In genomic region chr11:124920870-124921609, GRCh38 we compare ENCODE assay signal across 8 cellular contexts. TPM values are rescaled to one million over a fixed set of nuclear protein-coding genes. Genes with fewer than 3 reads are reported as not detected.
DNase-seq lines count a peak whose midpoint lies in the region; ATAC-seq and TF ChIP-seq lines count a peak whose summit lies in the region.

No MANE protein-coding gene starts in this region.

- H3K36me3 Mint-ChIP-seq in CD8-positive, alpha-beta T cell = peaks cover 2% of the 10 kb centered on the region
- H3K36me3 Mint-ChIP-seq in activated CD4-positive, alpha-beta T cell treated with anti-CD3 and anti-CD28 coated beads for 36 hours (ENCODE audit: low read depth) = no peaks in the 10 kb centered on the region

- CTCF ChIA-PET in CD8-positive, alpha-beta T cell (lab: Charles Lee) = interaction anchor here (1.0 to 1.5 kb wide), 4 partner anchors 32 to 220 kb away, joined by 3 to 5 read pairs (median 4); partner anchors contain the start of gene CCDC15
- CTCF ChIA-PET in activated CD4-positive, alpha-beta T cell treated with anti-CD3 and anti-CD28 coated beads for 36 hours (lab: Charles Lee) = interaction anchor here (0.7 to 1.4 kb wide), 3 partner anchors 15 to 88 kb away, joined by 3 to 5 read pairs (median 3); partner anchors contain the start of gene HEPACAM

- intact Hi-C loops in CD8-positive, alpha-beta T cell (cut with DNase I, micrococcal nuclease) = loop anchor here (1.0 to 2.0 kb wide), 5 partner anchors 32 to 671 kb away; partner anchors contain the start of genes CCDC15 (in 1 of the 2), STT3A (in 1 of the 2) and TMEM218 (in 1 of the 2)
- intact Hi-C loops in activated CD4-positive, alpha-beta T cell treated with anti-CD3 and anti-CD28 coated beads for 36 hours (cut with DNase I, micrococcal nuclease) = loop anchor here in 1 of 2 experiments (1.0 to 2.0 kb wide), 2 partner anchors 32 to 44 kb away; no protein-coding TSS in a partner anchor

- H3K27me3 ChIP-seq in CD8-positive, alpha-beta T cell (ENCODE audit: insufficient read depth, low read length) = no peaks in the 10 kb centered on the region

- H3K27ac Mint-ChIP-seq in CD8-positive, alpha-beta T cell = peak overlapping the region; percentile 77
- H3K27ac Mint-ChIP-seq in activated CD4-positive, alpha-beta T cell treated with anti-CD3 and anti-CD28 coated beads for 36 hours = no peak overlapping the region

- no peak for TF ChIP-seq CTCF in CD8-positive, alpha-beta T cell (IDR thresholded peaks at IDR 0.05)
- TF ChIP-seq CTCF in coronary artery (IDR thresholded peaks at IDR 0.05) = no peak

- peak overlapping the region; percentile 83 for H3K4me3 Mint-ChIP-seq in CD8-positive, alpha-beta T cell
- H3K4me3 Mint-ChIP-seq in activated CD4-positive, alpha-beta T cell treated with anti-CD3 and anti-CD28 coated beads for 36 hours = no peak overlapping the region

- no peak overlapping the region for H3K27ac ChIP-seq in CD8-positive, alpha-beta T cell (ENCODE audit: low read depth, low read length)
- H3K27ac ChIP-seq in coronary artery = peak overlapping the region in 1 of 2 donors; percentile 62

- peak overlapping the region; percentile 42 for H3K4me3 ChIP-seq in CD8-positive, alpha-beta T cell (ENCODE audit: low read depth, low read length)
- H3K4me3 ChIP-seq in coronary artery = peak overlapping the region; percentile 82

- DNase-seq in CD8-positive, alpha-beta T cell = peak; percentile 53 to 91 (median 79)
- peak; percentile 88 for DNase-seq in activated CD4-positive, alpha-beta T cell treated with anti-CD3 and anti-CD28 coated beads for 36 hours
- no peak for DNase-seq in coronary artery (ENCODE audit: low spot score)
- peak; percentile 96 for DNase-seq in left kidney (ENCODE audit: low read depth, low spot score)
- peak; percentile 83 for DNase-seq in stimulated activated CD4-positive, alpha-beta T cell treated with anti-CD3 and anti-CD28 coated beads, Interleukin-4, amount 100 ng/mL, for 1 hour
- DNase-seq in KG1 (lab: John Stamatoyannopoulos, UW) = no peak
- no peak for DNase-seq in medulla oblongata (ENCODE audit: extremely low spot score)

- POLR2A ChIA-PET in CD8-positive, alpha-beta T cell (lab: Charles Lee) = interaction anchor here (0.7 to 3.4 kb wide), 7 partner anchors 22 to 298 kb away, joined by 3 to 14 read pairs (median 3); partner anchors contain the start of gene CCDC15
- POLR2A ChIA-PET in activated CD4-positive, alpha-beta T cell treated with anti-CD3 and anti-CD28 coated beads for 36 hours (lab: Charles Lee) = no interaction called here

- H3K27me3 Mint-ChIP-seq in CD8-positive, alpha-beta T cell (ENCODE audit: low read depth) = no peaks in the 10 kb centered on the region
- H3K27me3 Mint-ChIP-seq in activated CD4-positive, alpha-beta T cell treated with anti-CD3 and anti-CD28 coated beads for 36 hours = no peaks in the 10 kb centered on the region

- H3K36me3 ChIP-seq in CD8-positive, alpha-beta T cell (ENCODE audit: insufficient read depth, low read length) = no peaks in the 10 kb centered on the region

- no peaks in the 10 kb centered on the region for H3K9me3 ChIP-seq in CD8-positive, alpha-beta T cell (ENCODE audit: low read length)

- peak; percentile 87 for ATAC-seq in CD8-positive, alpha-beta T cell
- ATAC-seq in HG03196 (IDR thresholded peaks at IDR 0.05; ENCODE audit: unreplicated experiment) = peak; percentile 69
- peak; percentile 87 for ATAC-seq in activated CD4-positive, alpha-beta T cell treated with anti-CD3 and anti-CD28 coated beads for 36 hours

- peaks cover 28% of the 10 kb centered on the region for H3K4me1 ChIP-seq in CD8-positive, alpha-beta T cell (ENCODE audit: insufficient read depth, low read length)

- peaks cover 27% of the 10 kb centered on the region for H3K4me1 Mint-ChIP-seq in CD8-positive, alpha-beta T cell (ENCODE audit: low read depth)
- H3K4me1 Mint-ChIP-seq in activated CD4-positive, alpha-beta T cell treated with anti-CD3 and anti-CD28 coated beads for 36 hours = peaks cover 20% of the 10 kb centered on the region

- no peaks in the 10 kb centered on the region for H3K9me3 Mint-ChIP-seq in CD8-positive, alpha-beta T cell
- no peaks in the 10 kb centered on the region for H3K9me3 Mint-ChIP-seq in activated CD4-positive, alpha-beta T cell treated with anti-CD3 and anti-CD28 coated beads for 36 hours (ENCODE audit: low read depth)

RNA-seq across cellular contexts. Expression of gene HEPN1, which starts 2.0 kb away (rescaled TPM):
- not detected for total RNA-seq in CD8-positive, alpha-beta T cell
- total RNA-seq in activated CD4-positive, alpha-beta T cell treated with anti-CD3 and anti-CD28 coated beads for 36 hours = not detected

RNA-seq across cellular contexts. Expression of gene HEPACAM, which starts 14.8 kb away (rescaled TPM):
- not detected for total RNA-seq in CD8-positive, alpha-beta T cell
- total RNA-seq in activated CD4-positive, alpha-beta T cell treated with anti-CD3 and anti-CD28 coated beads for 36 hours = not detected

RNA-seq across cellular contexts. Expression of gene ROBO4, which starts 23.4 kb away (rescaled TPM):
- not detected for total RNA-seq in CD8-positive, alpha-beta T cell
- not detected for total RNA-seq in activated CD4-positive, alpha-beta T cell treated with anti-CD3 and anti-CD28 coated beads for 36 hours

RNA-seq across cellular contexts. Expression of gene CCDC15, which starts 33.0 kb away (rescaled TPM):
- total RNA-seq in CD8-positive, alpha-beta T cell = under 1 TPM; 0.56 to 0.57 TPM
- total RNA-seq in activated CD4-positive, alpha-beta T cell treated with anti-CD3 and anti-CD28 coated beads for 36 hours = 1 to 10 TPM; 5.6 to 6.7 TPM

RNA-seq across cellular contexts. Expression of gene ROBO3, which starts 55.8 kb away (rescaled TPM):
- total RNA-seq in CD8-positive, alpha-beta T cell = 10 to 100 TPM; 19.8 to 20.8 TPM
- total RNA-seq in activated CD4-positive, alpha-beta T cell treated with anti-CD3 and anti-CD28 coated beads for 36 hours = 10 to 100 TPM; 21.9 to 26.1 TPM

Comparison
In these comparisons a context has a peak if more than half of its experiments do, and no peak if none do; other contexts are left out.
1. DNase-seq: peak in CD8-positive, alpha-beta T cell (7 of 7), activated CD4-positive, alpha-beta T cell treated with anti-CD3 and anti-CD28 coated beads for 36 hours (single experiment), left kidney (single experiment) and stimulated activated CD4-positive, alpha-beta T cell treated with anti-CD3 and anti-CD28 coated beads, Interleukin-4, amount 100 ng/mL, for 1 hour (single experiment); none in coronary artery (single experiment), KG1 (single experiment) and medulla oblongata (single experiment).
2. Peak in every context shown above with its lines, with median percentiles within 50 percentile points of each other: ATAC-seq.